In the genomic region with DNA sequence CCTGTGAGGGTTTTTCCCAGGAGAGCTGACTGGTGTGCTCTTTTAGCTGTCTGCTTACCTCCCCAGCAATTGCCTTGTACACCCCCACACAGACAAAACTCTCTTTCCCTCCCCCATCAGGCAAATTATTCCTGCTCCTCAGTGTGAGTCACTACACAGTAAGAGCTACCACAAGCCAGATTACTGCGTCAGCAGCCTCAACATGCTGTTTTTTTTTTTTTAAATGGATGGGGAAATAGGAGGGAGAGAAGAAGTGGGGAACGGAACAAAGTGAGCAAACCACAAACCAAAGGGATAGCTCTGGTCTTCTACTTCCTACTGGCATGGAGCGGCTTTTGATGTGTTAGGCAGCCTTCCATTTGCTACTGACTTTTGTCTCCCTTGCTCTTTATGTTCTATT, we compare ENCODE assay signal across 1 cellular context.
TF ChIP-seq lines count a peak whose summit lies in the region.

No MANE protein-coding gene starts in this region.

TF ChIP-seq in K562, 482 proteins besides CTCF, POLR2A, EP300 and RAD21 (continued from another document and continues in another):
- TF ChIP-seq, protein P1, sequence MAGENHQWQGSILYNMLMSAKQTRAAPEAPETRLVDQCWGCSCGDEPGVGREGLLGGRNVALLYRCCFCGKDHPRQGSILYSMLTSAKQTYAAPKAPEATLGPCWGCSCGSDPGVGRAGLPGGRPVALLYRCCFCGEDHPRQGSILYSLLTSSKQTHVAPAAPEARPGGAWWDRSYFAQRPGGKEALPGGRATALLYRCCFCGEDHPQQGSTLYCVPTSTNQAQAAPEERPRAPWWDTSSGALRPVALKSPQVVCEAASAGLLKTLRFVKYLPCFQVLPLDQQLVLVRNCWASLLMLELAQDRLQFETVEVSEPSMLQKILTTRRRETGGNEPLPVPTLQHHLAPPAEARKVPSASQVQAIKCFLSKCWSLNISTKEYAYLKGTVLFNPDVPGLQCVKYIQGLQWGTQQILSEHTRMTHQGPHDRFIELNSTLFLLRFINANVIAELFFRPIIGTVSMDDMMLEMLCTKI (IDR thresholded peaks at IDR 0.05; ENCODE audit: partially characterized antibody) = no peak
- TF ChIP-seq KDM4B (IDR thresholded peaks at IDR 0.05; ENCODE audit: borderline replicate concordance in 2 of 2, low read depth in 1 of 2) (no peak), JUN (IDR thresholded peaks at IDR 0.05; ENCODE audit: borderline replicate concordance, low read depth, low read length) (peak; percentile 74), JUN (CRISPR knock-in tag; IDR thresholded peaks at IDR 0.05; ENCODE audit: borderline replicate concordance) (no peak), ZNF431 (CRISPR knock-in tag; IDR thresholded peaks at IDR 0.05) (no peak), ILF3 (IDR thresholded peaks at IDR 0.05; ENCODE audit: borderline replicate concordance) (no peak), MIER1 (IDR thresholded peaks at IDR 0.05; ENCODE audit: low read depth) (no peak), ZNF24 (IDR thresholded peaks at IDR 0.05) (no peak), RCOR1 (IDR thresholded peaks at IDR 0.05; ENCODE audit: borderline replicate concordance in 1 of 2, low read depth in 2 of 2, low read length in 2 of 2) (peak in 1 of 2 experiments; percentile 59; a peak in 1 of 4 replicates), TAL1 (IDR thresholded peaks at IDR 0.05) (no peak), ZNF217 (CRISPR knock-in tag; IDR thresholded peaks at IDR 0.05) (no peak), SLC30A9 (CRISPR knock-in tag; IDR thresholded peaks at IDR 0.05) (no peak), MYNN (IDR thresholded peaks at IDR 0.05) (0 out of 2 replicates have a peak, but pooled peaks have one; percentile 42), MYNN (CRISPR knock-in tag; IDR thresholded peaks at IDR 0.05) (no peak), SREBF2 (CRISPR knock-in tag; IDR thresholded peaks at IDR 0.05) (no peak), L3MBTL2 (IDR thresholded peaks at IDR 0.05) (no peak), PHB2 (IDR thresholded peaks at IDR 0.05; ENCODE audit: low read depth) (no peak), MCM7 (IDR thresholded peaks at IDR 0.05) (no peak), FOXA3 (CRISPR knock-in tag; conservative IDR thresholded peaks at IDR 0.05 in 1 of 2, IDR thresholded peaks at IDR 0.05 in 1 of 2) (no peak), ZNF766 (CRISPR knock-in tag; conservative IDR thresholded peaks at IDR 0.05) (no peak), BMI1 (IDR thresholded peaks at IDR 0.05; ENCODE audit: low read length) (no peak), CTBP1 (IDR thresholded peaks at IDR 0.05; ENCODE audit: borderline replicate concordance) (peak; percentile 27; the same call in 1 of the 2 replicates), NELFE (IDR thresholded peaks at IDR 0.05; ENCODE audit: insufficient read depth, insufficient read length) (no peak), BHLHE40 (IDR thresholded peaks at IDR 0.05; ENCODE audit: low read length) (no peak), NCOR1 (IDR thresholded peaks at IDR 0.05) (peak; percentile 52), ZNF197 (CRISPR knock-in tag; IDR thresholded peaks at IDR 0.05; ENCODE audit: low read depth) (no peak), ZNF785 (CRISPR knock-in tag; IDR thresholded peaks at IDR 0.05) (no peak), BACH1 (tag; IDR thresholded peaks at IDR 0.05) (no peak), HMG20B (CRISPR knock-in tag; IDR thresholded peaks at IDR 0.05) (no peak), PHF21A (IDR thresholded peaks at IDR 0.05; ENCODE audit: borderline replicate concordance, low read depth) (no peak; the same call in 1 of the 2 replicates), ZNF224 (CRISPR knock-in tag; IDR thresholded peaks at IDR 0.05) (no peak), KHSRP (IDR thresholded peaks at IDR 0.05) (no peak), ZKSCAN1 (IDR thresholded peaks at IDR 0.05; ENCODE audit: low read depth, low read length) (no peak), HSF4 (CRISPR knock-in tag; IDR thresholded peaks at IDR 0.05; ENCODE audit: borderline replicate concordance) (no peak)
- TF ChIP-seq, protein P2, sequence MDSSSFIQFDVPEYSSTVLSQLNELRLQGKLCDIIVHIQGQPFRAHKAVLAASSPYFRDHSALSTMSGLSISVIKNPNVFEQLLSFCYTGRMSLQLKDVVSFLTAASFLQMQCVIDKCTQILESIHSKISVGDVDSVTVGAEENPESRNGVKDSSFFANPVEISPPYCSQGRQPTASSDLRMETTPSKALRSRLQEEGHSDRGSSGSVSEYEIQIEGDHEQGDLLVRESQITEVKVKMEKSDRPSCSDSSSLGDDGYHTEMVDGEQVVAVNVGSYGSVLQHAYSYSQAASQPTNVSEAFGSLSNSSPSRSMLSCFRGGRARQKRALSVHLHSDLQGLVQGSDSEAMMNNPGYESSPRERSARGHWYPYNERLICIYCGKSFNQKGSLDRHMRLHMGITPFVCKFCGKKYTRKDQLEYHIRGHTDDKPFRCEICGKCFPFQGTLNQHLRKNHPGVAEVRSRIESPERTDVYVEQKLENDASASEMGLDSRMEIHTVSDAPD (CRISPR knock-in tag; IDR thresholded peaks at IDR 0.05) = no peak
- TF ChIP-seq, protein P3, sequence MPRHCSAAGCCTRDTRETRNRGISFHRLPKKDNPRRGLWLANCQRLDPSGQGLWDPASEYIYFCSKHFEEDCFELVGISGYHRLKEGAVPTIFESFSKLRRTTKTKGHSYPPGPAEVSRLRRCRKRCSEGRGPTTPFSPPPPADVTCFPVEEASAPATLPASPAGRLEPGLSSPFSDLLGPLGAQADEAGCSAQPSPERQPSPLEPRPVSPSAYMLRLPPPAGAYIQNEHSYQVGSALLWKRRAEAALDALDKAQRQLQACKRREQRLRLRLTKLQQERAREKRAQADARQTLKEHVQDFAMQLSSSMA (CRISPR knock-in tag; IDR thresholded peaks at IDR 0.05) = no peak
- TF ChIP-seq, protein P4, sequence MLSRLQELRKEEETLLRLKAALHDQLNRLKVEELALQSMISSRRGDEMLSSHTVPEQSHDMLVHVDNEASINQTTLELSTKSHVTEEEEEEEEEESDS (CRISPR knock-in tag; IDR thresholded peaks at IDR 0.05) = no peak
- TF ChIP-seq, protein P5, sequence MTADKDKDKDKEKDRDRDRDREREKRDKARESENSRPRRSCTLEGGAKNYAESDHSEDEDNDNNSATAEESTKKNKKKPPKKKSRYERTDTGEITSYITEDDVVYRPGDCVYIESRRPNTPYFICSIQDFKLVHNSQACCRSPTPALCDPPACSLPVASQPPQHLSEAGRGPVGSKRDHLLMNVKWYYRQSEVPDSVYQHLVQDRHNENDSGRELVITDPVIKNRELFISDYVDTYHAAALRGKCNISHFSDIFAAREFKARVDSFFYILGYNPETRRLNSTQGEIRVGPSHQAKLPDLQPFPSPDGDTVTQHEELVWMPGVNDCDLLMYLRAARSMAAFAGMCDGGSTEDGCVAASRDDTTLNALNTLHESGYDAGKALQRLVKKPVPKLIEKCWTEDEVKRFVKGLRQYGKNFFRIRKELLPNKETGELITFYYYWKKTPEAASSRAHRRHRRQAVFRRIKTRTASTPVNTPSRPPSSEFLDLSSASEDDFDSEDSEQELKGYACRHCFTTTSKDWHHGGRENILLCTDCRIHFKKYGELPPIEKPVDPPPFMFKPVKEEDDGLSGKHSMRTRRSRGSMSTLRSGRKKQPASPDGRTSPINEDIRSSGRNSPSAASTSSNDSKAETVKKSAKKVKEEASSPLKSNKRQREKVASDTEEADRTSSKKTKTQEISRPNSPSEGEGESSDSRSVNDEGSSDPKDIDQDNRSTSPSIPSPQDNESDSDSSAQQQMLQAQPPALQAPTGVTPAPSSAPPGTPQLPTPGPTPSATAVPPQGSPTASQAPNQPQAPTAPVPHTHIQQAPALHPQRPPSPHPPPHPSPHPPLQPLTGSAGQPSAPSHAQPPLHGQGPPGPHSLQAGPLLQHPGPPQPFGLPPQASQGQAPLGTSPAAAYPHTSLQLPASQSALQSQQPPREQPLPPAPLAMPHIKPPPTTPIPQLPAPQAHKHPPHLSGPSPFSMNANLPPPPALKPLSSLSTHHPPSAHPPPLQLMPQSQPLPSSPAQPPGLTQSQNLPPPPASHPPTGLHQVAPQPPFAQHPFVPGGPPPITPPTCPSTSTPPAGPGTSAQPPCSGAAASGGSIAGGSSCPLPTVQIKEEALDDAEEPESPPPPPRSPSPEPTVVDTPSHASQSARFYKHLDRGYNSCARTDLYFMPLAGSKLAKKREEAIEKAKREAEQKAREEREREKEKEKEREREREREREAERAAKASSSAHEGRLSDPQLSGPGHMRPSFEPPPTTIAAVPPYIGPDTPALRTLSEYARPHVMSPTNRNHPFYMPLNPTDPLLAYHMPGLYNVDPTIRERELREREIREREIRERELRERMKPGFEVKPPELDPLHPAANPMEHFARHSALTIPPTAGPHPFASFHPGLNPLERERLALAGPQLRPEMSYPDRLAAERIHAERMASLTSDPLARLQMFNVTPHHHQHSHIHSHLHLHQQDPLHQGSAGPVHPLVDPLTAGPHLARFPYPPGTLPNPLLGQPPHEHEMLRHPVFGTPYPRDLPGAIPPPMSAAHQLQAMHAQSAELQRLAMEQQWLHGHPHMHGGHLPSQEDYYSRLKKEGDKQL (CRISPR knock-in tag; IDR thresholded peaks at IDR 0.05; ENCODE audit: borderline replicate concordance) = no peak
- TF ChIP-seq, protein P6, sequence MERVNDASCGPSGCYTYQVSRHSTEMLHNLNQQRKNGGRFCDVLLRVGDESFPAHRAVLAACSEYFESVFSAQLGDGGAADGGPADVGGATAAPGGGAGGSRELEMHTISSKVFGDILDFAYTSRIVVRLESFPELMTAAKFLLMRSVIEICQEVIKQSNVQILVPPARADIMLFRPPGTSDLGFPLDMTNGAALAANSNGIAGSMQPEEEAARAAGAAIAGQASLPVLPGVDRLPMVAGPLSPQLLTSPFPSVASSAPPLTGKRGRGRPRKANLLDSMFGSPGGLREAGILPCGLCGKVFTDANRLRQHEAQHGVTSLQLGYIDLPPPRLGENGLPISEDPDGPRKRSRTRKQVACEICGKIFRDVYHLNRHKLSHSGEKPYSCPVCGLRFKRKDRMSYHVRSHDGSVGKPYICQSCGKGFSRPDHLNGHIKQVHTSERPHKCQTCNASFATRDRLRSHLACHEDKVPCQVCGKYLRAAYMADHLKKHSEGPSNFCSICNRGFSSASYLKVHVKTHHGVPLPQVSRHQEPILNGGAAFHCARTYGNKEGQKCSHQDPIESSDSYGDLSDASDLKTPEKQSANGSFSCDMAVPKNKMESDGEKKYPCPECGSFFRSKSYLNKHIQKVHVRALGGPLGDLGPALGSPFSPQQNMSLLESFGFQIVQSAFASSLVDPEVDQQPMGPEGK (CRISPR knock-in tag; IDR thresholded peaks at IDR 0.05; ENCODE audit: borderline replicate concordance) = no peak
- TF ChIP-seq, protein P7, sequence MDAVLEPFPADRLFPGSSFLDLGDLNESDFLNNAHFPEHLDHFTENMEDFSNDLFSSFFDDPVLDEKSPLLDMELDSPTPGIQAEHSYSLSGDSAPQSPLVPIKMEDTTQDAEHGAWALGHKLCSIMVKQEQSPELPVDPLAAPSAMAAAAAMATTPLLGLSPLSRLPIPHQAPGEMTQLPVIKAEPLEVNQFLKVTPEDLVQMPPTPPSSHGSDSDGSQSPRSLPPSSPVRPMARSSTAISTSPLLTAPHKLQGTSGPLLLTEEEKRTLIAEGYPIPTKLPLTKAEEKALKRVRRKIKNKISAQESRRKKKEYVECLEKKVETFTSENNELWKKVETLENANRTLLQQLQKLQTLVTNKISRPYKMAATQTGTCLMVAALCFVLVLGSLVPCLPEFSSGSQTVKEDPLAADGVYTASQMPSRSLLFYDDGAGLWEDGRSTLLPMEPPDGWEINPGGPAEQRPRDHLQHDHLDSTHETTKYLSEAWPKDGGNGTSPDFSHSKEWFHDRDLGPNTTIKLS (IDR thresholded peaks at IDR 0.05; ENCODE audit: borderline replicate concordance, low read depth) = no peak
- TF ChIP-seq, protein P8, sequence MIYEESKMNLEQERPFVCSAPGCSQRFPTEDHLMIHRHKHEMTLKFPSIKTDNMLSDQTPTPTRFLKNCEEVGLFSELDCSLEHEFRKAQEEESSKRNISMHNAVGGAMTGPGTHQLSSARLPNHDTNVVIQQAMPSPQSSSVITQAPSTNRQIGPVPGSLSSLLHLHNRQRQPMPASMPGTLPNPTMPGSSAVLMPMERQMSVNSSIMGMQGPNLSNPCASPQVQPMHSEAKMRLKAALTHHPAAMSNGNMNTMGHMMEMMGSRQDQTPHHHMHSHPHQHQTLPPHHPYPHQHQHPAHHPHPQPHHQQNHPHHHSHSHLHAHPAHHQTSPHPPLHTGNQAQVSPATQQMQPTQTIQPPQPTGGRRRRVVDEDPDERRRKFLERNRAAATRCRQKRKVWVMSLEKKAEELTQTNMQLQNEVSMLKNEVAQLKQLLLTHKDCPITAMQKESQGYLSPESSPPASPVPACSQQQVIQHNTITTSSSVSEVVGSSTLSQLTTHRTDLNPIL (CRISPR knock-in tag; IDR thresholded peaks at IDR 0.05) = no peak
